1 cellular context compared by ENCODE assay signal in genomic region chr21:33976082-33976979, GRCh38.
TF ChIP-seq lines count a peak whose summit lies in the region.

No MANE protein-coding gene starts in this region.

TF ChIP-seq in WTC11, 78 proteins besides CTCF, POLR2A, EP300 and RAD21 (continued from another document):
- TF ChIP-seq E2F1 (CRISPR knock-in tag; IDR thresholded peaks at IDR 0.05) (no peak), ZNF671 (CRISPR knock-in tag; IDR thresholded peaks at IDR 0.05) (no peak), FOXP1 (CRISPR knock-in tag; IDR thresholded peaks at IDR 0.05; ENCODE audit: borderline replicate concordance) (no peak), ZNF121 (CRISPR knock-in tag; IDR thresholded peaks at IDR 0.05) (no peak), ZNF423 (CRISPR knock-in tag; IDR thresholded peaks at IDR 0.05) (no peak), ZNF232 (CRISPR knock-in tag; IDR thresholded peaks at IDR 0.05) (no peak), HMGXB4 (CRISPR knock-in tag; IDR thresholded peaks at IDR 0.05) (no peak), TCF7 (CRISPR knock-in tag; IDR thresholded peaks at IDR 0.05; ENCODE audit: low read depth) (no peak), JUN (CRISPR knock-in tag; IDR thresholded peaks at IDR 0.05) (no peak), ZNF425 (CRISPR knock-in tag; conservative IDR thresholded peaks at IDR 0.05) (no peak)
TF ChIP-seq in WTC11: peak in this region for 0.
